13 cellular contexts compared by ENCODE assay signal in the genomic region with DNA sequence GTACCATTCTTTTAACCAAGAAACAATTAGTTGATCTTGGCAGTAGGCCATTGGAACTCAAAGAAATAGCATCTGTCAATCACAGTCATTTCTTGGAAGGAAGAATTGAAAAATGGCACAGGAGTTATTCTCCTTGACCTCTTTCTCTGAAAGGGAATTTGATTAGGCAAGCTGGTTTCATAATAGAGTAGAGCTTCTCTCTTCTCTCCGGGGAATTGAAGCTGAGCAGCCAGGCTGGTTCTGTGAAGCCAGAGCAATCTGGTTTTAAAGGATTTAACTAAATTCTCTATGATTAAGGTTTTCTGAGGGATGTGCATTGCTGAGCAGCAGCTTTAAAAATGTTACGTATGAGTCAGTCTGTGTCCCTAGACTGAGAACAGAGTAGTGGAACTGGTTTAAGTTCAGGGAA.
DNase-seq lines count a peak whose midpoint lies in the region; ATAC-seq and TF ChIP-seq lines count a peak whose summit lies in the region.
"Had no signal": no experiment of that assay in that cellular context is flagged by ENCODE, and none has a peak within 500 bp of the region (broad histone marks: within the 10 kb centered on the region; RNA-seq: fewer than 3 reads in every experiment).

No MANE protein-coding gene starts in this region.

- intact Hi-C loops in IMR-90 (cut with micrococcal nuclease), result no loop called here

- no peak overlapping the region for H3K14ac ChIP-seq in IMR-90 (replicated peaks; ENCODE audit: low read depth, low read length)

- no peak overlapping the region for H2AK9ac ChIP-seq in IMR-90 (replicated peaks; ENCODE audit: low read depth, low read length, poor library complexity)

- no peak overlapping the region for H3K18ac ChIP-seq in IMR-90 (ENCODE audit: low read depth, low read length)

- no TSS peak for BruUV-seq in IMR-90 (replicated peaks; lab: Mats Ljungman, UMichigan)

- no peak overlapping the region for H3K4me3 ChIP-seq in AG04449 (ENCODE audit: low read depth, low read length)
- H3K4me3 ChIP-seq in IMR-90 (ENCODE audit: insufficient read depth, low read depth, low read length), result no peak overlapping the region
- no peak overlapping the region for H3K4me3 ChIP-seq in brain microvascular endothelial cell (ENCODE audit: low read depth, low read length)

- H3K4ac ChIP-seq in IMR-90 (ENCODE audit: low read depth, low read length), result no peak overlapping the region

- H3K56ac ChIP-seq in IMR-90 (ENCODE audit: extremely low read depth, insufficient read depth, low read length), result no peak overlapping the region

- H2BK5ac ChIP-seq in IMR-90 (ENCODE audit: low read depth, low read length, poor library complexity, severe bottlenecking), result no peak overlapping the region

- no peak overlapping the region for H3K9ac ChIP-seq in IMR-90 (ENCODE audit: low read depth, low read length)

- DNase-seq in AG04449 (ENCODE audit: low read depth, low spot score) (peak; percentile 69), IMR-90 (peak; percentile 58), brain microvascular endothelial cell (peak; percentile 45), left lobe of liver (ENCODE audit: low spot score) (no peak), GM10248 (ENCODE audit: extremely low spot score) (no peak)
- DNase-seq in activated CD4-positive, alpha-beta T cell treated with anti-CD3 and anti-CD28 coated beads for 4 hours, result no peak
- DNase-seq: activated B cell treated with CpG ODN at 0.5 μM for 24 hours; activated naive CD8-positive, alpha-beta T cell treated with anti-CD3 and anti-CD28 coated beads, Interleukin-2, amount 50 U/mL, for 24 hours; CD4-positive, CD25-positive, alpha-beta regulatory T cell; H7; stimulated activated naive CD8-positive, alpha-beta T cell treated with anti-CD3 and anti-CD28 coated beads, Interleukin-15, Interleukin-2, amounts not matched to agents 100 U/mL and 50 U/mL, for 24 hours had no signal

- no peak overlapping the region for H3K4me2 ChIP-seq in IMR-90 (ENCODE audit: low read depth, low read length)

- H3K23ac ChIP-seq in IMR-90 (ENCODE audit: low read depth, low read length), result no peak overlapping the region

- POLR2A ChIA-PET in AG04449 (lab: Yijun Ruan, JAX) (no interaction called here), IMR-90 (lab: Charles Lee; ENCODE audit: unreplicated experiment) (no interaction called here), GM10248 (lab: Yijun Ruan, JAX) (no interaction called here)

- H3K9me1 ChIP-seq in IMR-90 (ENCODE audit: insufficient read depth, low read length), result no peaks in the 10 kb centered on the region

- no peak overlapping the region for H2BK20ac ChIP-seq in IMR-90 (ENCODE audit: low read depth, low read length)

- no peaks in the 10 kb centered on the region for H3K9me3 ChIP-seq in IMR-90 (ENCODE audit: control insufficient read depth, insufficient read depth, low read length)

- ATAC-seq in IMR-90 (ENCODE audit: low read depth) (peak; percentile 85), left lobe of liver (peak; percentile 70), HG03378 (IDR thresholded peaks at IDR 0.05; ENCODE audit: unreplicated experiment) (no peak), HG02970 (IDR thresholded peaks at IDR 0.05; ENCODE audit: low FRiP score, unreplicated experiment) (no peak)
- ATAC-seq: activated naive CD8-positive, alpha-beta T cell treated with anti-CD3 and anti-CD28 coated beads, Interleukin-2, amount 50 U/mL, for 24 hours; stimulated activated naive CD8-positive, alpha-beta T cell treated with anti-CD3 and anti-CD28 coated beads, Interleukin-15, Interleukin-2, amounts not matched to agents 100 U/mL and 50 U/mL, for 24 hours had no signal

- H4K91ac ChIP-seq in IMR-90 (ENCODE audit: insufficient read depth, low read depth, low read length), result no peak overlapping the region

- H3K27ac ChIP-seq in IMR-90 (ENCODE audit: insufficient read depth, low read length) (no peak overlapping the region), brain microvascular endothelial cell (no peak overlapping the region)

- H2AFZ ChIP-seq in IMR-90 (replicated peaks; ENCODE audit: low read length, poor library complexity), result no peak overlapping the region

- H3K79me1 ChIP-seq in IMR-90 (ENCODE audit: low read depth in 1 of 2, low read length in 2 of 2), result no peaks in the 10 kb centered on the region

- H3K27me3 ChIP-seq in IMR-90 (ENCODE audit: control insufficient read depth, insufficient read depth, low read length), result no peaks in the 10 kb centered on the region
- H3K27me3 ChIP-seq in brain microvascular endothelial cell (replicated peaks), result no peaks in the 10 kb centered on the region

- no peak for TF ChIP-seq RAD21 in IMR-90 (IDR thresholded peaks at IDR 0.05; ENCODE audit: low read length)

- WGBS in IMR-90 (ENCODE audit: extremely low coverage in 2 of 2, insufficient read length in 1 of 2), 2 experiments, result no CpG with 5 or more reads among the region's 2 CpGs

- no peak overlapping the region for H4K8ac ChIP-seq in IMR-90 (ENCODE audit: low read depth in 2 of 2, low read length in 2 of 2)

- no peak for TF ChIP-seq POLR2A in IMR-90 (IDR thresholded peaks at IDR 0.05; ENCODE audit: low read depth, low read length)

- H3K36me3 ChIP-seq in IMR-90 (ENCODE audit: control insufficient read depth, insufficient read depth, low read length) (no peaks in the 10 kb centered on the region), brain microvascular endothelial cell (replicated peaks) (no peaks in the 10 kb centered on the region)

- H2AK5ac ChIP-seq in IMR-90 (ENCODE audit: low read depth, low read length), result no peak overlapping the region

- no peak overlapping the region for H2BK120ac ChIP-seq in IMR-90 (ENCODE audit: low read depth, low read length)

- no peak overlapping the region for H2BK15ac ChIP-seq in IMR-90 (ENCODE audit: low read depth, low read length)

- TF ChIP-seq CTCF in AG04449 (IDR thresholded peaks at IDR 0.05; ENCODE audit: insufficient read depth, low read length, missing control alignments) (no peak), IMR-90 (conservative IDR thresholded peaks at IDR 0.05; ENCODE audit: low read depth, low read length) (no peak), brain microvascular endothelial cell (IDR thresholded peaks at IDR 0.05; ENCODE audit: low read depth, low read length, missing control alignments) (no peak), GM10248 (IDR thresholded peaks at IDR 0.05; ENCODE audit: control extremely low read depth, extremely low read depth, low read depth, missing control alignments) (no peak)

- CTCF ChIA-PET in AG04449 (lab: Yijun Ruan, JAX), result interaction anchor here (0.6 to 7.1 kb wide), 9 partner anchors 10 to 350 kb away, joined by 3 to 227 read pairs (median 3); a partner anchor contains a TSS
- CTCF ChIA-PET in IMR-90 (lab: Yijun Ruan, JAX), result interaction anchor here (1.6 kb wide), 1 partner anchor 77 kb away, joined by 9 read pairs; no protein-coding TSS in a partner anchor
- CTCF ChIA-PET in GM10248 (lab: Yijun Ruan, JAX), result interaction anchor here (1.2 to 6.2 kb wide), 4 partner anchors 14 to 354 kb away, joined by 3 to 144 read pairs (median 16); no protein-coding TSS in a partner anchor

- dilution Hi-C loops in IMR-90 (cut with HindIII; ENCODE audit: low sequenced_read_pairs, unreplicated experiment), result no loop called here

- no peak overlapping the region for H4K5ac ChIP-seq in IMR-90 (ENCODE audit: low read depth, low read length)

- no peaks in the 10 kb centered on the region for H3K4me1 ChIP-seq in IMR-90 (ENCODE audit: control insufficient read depth, insufficient read depth, low read length)

- in situ Hi-C loops in IMR-90 (cut with MboI; ENCODE audit: low sequenced_read_pairs) (no loop called here), brain microvascular endothelial cell (cut with HindIII; ENCODE audit: low pct_ligation_motif_present, low sequenced_read_pairs) (no loop called here)

- H4K20me1 ChIP-seq in IMR-90 (ENCODE audit: insufficient read depth, low read length), result no peaks in the 10 kb centered on the region

TF ChIP-seq in IMR-90, 13 proteins besides CTCF, POLR2A, EP300 and RAD21:
- TF ChIP-seq RCOR1 (IDR thresholded peaks at IDR 0.05; ENCODE audit: insufficient replicate concordance, low read length) (no peak), BHLHE40 (IDR thresholded peaks at IDR 0.05; ENCODE audit: low read depth, low read length) (no peak), RFX5 (IDR thresholded peaks at IDR 0.05; ENCODE audit: low read depth, low read length) (no peak), FOS (IDR thresholded peaks at IDR 0.05; ENCODE audit: low read depth, low read length) (no peak), NFE2L2 (IDR thresholded peaks at IDR 0.05; ENCODE audit: low read depth, low read length) (no peak), MAZ (IDR thresholded peaks at IDR 0.05; ENCODE audit: borderline replicate concordance, low read depth, low read length) (no peak), CHD1 (IDR thresholded peaks at IDR 0.05; ENCODE audit: low read depth, low read length) (no peak), MXI1 (IDR thresholded peaks at IDR 0.05; ENCODE audit: borderline replicate concordance, low read depth, low read length) (no peak), MAFK (IDR thresholded peaks at IDR 0.05; ENCODE audit: low read depth, low read length) (no peak), SMC3 (IDR thresholded peaks at IDR 0.05; ENCODE audit: low read depth, low read length) (no peak), CEBPB (IDR thresholded peaks at IDR 0.05; ENCODE audit: low read depth, low read length) (no peak)
- TF ChIP-seq, protein P1, sequence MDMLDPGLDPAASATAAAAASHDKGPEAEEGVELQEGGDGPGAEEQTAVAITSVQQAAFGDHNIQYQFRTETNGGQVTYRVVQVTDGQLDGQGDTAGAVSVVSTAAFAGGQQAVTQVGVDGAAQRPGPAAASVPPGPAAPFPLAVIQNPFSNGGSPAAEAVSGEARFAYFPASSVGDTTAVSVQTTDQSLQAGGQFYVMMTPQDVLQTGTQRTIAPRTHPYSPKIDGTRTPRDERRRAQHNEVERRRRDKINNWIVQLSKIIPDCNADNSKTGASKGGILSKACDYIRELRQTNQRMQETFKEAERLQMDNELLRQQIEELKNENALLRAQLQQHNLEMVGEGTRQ (IDR thresholded peaks at IDR 0.05; ENCODE audit: low read depth, low read length), result no peak
- TF ChIP-seq, protein P2, sequence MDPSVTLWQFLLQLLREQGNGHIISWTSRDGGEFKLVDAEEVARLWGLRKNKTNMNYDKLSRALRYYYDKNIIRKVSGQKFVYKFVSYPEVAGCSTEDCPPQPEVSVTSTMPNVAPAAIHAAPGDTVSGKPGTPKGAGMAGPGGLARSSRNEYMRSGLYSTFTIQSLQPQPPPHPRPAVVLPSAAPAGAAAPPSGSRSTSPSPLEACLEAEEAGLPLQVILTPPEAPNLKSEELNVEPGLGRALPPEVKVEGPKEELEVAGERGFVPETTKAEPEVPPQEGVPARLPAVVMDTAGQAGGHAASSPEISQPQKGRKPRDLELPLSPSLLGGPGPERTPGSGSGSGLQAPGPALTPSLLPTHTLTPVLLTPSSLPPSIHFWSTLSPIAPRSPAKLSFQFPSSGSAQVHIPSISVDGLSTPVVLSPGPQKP (IDR thresholded peaks at IDR 0.05; ENCODE audit: borderline replicate concordance, low read depth, low read length), result no peak

Comparison
In these comparisons a context has a peak if more than half of its experiments do, and no peak if none do; other contexts are left out.
1. DNase-seq: peak in AG04449 (single experiment), IMR-90 (single experiment) and brain microvascular endothelial cell (single experiment); none in left lobe of liver (single experiment), GM10248 (single experiment) and activated CD4-positive, alpha-beta T cell treated with anti-CD3 and anti-CD28 coated beads for 4 hours (0 of 2).
2. ATAC-seq: peak in IMR-90 (single experiment) and left lobe of liver (single experiment); none in HG03378 (single experiment) and HG02970 (single experiment).